Comparison of ENCODE assay signal across 8 cellular contexts in genomic region chr4:93791570-93792195, GRCh38. TPM values are rescaled to one million over a fixed set of nuclear protein-coding genes. Genes with fewer than 3 reads are reported as not detected.
DNase-seq lines count a peak whose midpoint lies in the region; ATAC-seq and TF ChIP-seq lines count a peak whose summit lies in the region.

No MANE protein-coding gene starts in this region.

- no peaks in the 10 kb centered on the region for H3K27me3 ChIP-seq in Caco-2 (replicated peaks; ENCODE audit: control insufficient read depth, insufficient read depth, low read length)
- peaks cover 0 to 4% (median 0%) of the 10 kb centered on the region in 9 donors for H3K27me3 ChIP-seq in heart left ventricle
- H3K27me3 ChIP-seq in CD8-positive, alpha-beta memory T cell (ENCODE audit: insufficient read depth, low read length, poor library complexity, severe bottlenecking), result no peaks in the 10 kb centered on the region

- peak; percentile 79 for ATAC-seq in GM18861 (IDR thresholded peaks at IDR 0.05; ENCODE audit: unreplicated experiment)
- peak; percentile 77 for ATAC-seq in HG03039 (IDR thresholded peaks at IDR 0.05; ENCODE audit: unreplicated experiment)
- no peak for ATAC-seq in activated CD8-positive, alpha-beta T cell treated with anti-CD3 and anti-CD28 coated beads for 36 hours
- ATAC-seq in heart left ventricle, result peak in 3 of 4 donors; percentile 30 to 68 (median 56)

- no peaks in the 10 kb centered on the region for H3K9me3 Mint-ChIP-seq in Caco-2 (ENCODE audit: unreplicated experiment)
- no peaks in the 10 kb centered on the region for H3K9me3 Mint-ChIP-seq in activated CD8-positive, alpha-beta T cell treated with anti-CD3 and anti-CD28 coated beads for 36 hours
- peaks cover 0 to 3% (median 0%) of the 10 kb centered on the region in 5 donors for H3K9me3 Mint-ChIP-seq in CD8-positive, alpha-beta memory T cell

- no peaks in the 10 kb centered on the region for H3K4me1 Mint-ChIP-seq in Caco-2 (ENCODE audit: low read depth, unreplicated experiment)
- no peaks in the 10 kb centered on the region for H3K4me1 Mint-ChIP-seq in activated CD8-positive, alpha-beta T cell treated with anti-CD3 and anti-CD28 coated beads for 36 hours (ENCODE audit: low read depth)
- H3K4me1 Mint-ChIP-seq in CD8-positive, alpha-beta memory T cell, result no peaks in the 10 kb centered on the region

- intact Hi-C loops in Caco-2 (cut with micrococcal nuclease; ENCODE audit: unreplicated experiment), result loop anchor here (1.0 to 10.0 kb wide), 4 partner anchors 105 to 603 kb away; no protein-coding TSS in a partner anchor
- intact Hi-C loops in activated CD8-positive, alpha-beta T cell treated with anti-CD3 and anti-CD28 coated beads for 36 hours (cut with micrococcal nuclease), result loop anchor here (5.0 to 10.0 kb wide), 2 partner anchors 341 to 603 kb away; no protein-coding TSS in a partner anchor
- intact Hi-C loops in heart left ventricle (cut with DNase I), result loop anchor here (2.0 to 10.0 kb wide), 8 partner anchors 331 to 603 kb away; no protein-coding TSS in a partner anchor

- H3K36me3 ChIP-seq in Caco-2 (ENCODE audit: control insufficient read depth, insufficient read depth, low read length) (no peaks in the 10 kb centered on the region), heart left ventricle (no peaks in the 10 kb centered on the region)
- H3K36me3 ChIP-seq in CD8-positive, alpha-beta memory T cell (ENCODE audit: insufficient read depth, low read length), result no peaks in the 10 kb centered on the region

- H3K27me3 Mint-ChIP-seq in Caco-2 (ENCODE audit: insufficient read depth, unreplicated experiment), result peaks cover 5% of the 10 kb centered on the region
- H3K27me3 Mint-ChIP-seq in activated CD8-positive, alpha-beta T cell treated with anti-CD3 and anti-CD28 coated beads for 36 hours, result no peaks in the 10 kb centered on the region
- no peaks in the 10 kb centered on the region for H3K27me3 Mint-ChIP-seq in CD8-positive, alpha-beta memory T cell

- WGBS in heart left ventricle, 4 donors, result 1 to 2% (median 1%) methylated on average over 3 of the region's 3 CpGs

- H3K36me3 Mint-ChIP-seq in Caco-2 (ENCODE audit: insufficient read depth, unreplicated experiment), result no peaks in the 10 kb centered on the region
- no peaks in the 10 kb centered on the region for H3K36me3 Mint-ChIP-seq in activated CD8-positive, alpha-beta T cell treated with anti-CD3 and anti-CD28 coated beads for 36 hours (ENCODE audit: low read depth)
- H3K36me3 Mint-ChIP-seq in CD8-positive, alpha-beta memory T cell, result no peaks in the 10 kb centered on the region

- H3K4me3 Mint-ChIP-seq in Caco-2 (ENCODE audit: unreplicated experiment), result no peak overlapping the region
- no peak overlapping the region for H3K4me3 Mint-ChIP-seq in activated CD8-positive, alpha-beta T cell treated with anti-CD3 and anti-CD28 coated beads for 36 hours
- no peak overlapping the region for H3K4me3 Mint-ChIP-seq in CD8-positive, alpha-beta memory T cell

- H3K4me1 ChIP-seq in Caco-2 (no peaks in the 10 kb centered on the region), heart left ventricle (no peaks in the 10 kb centered on the region)
- H3K4me1 ChIP-seq in CD8-positive, alpha-beta memory T cell (ENCODE audit: insufficient read depth, low read length), result no peaks in the 10 kb centered on the region

- BruUV-seq in Caco-2 (replicated peaks; lab: Mats Ljungman, UMichigan), result no TSS peak

- TF ChIP-seq POLR2A in heart left ventricle (IDR thresholded peaks at IDR 0.05), result no peak

- peak; percentile 75 to 80 for TF ChIP-seq CTCF in Caco-2 (IDR thresholded peaks at IDR 0.05; ENCODE audit: insufficient read depth in 1 of 2, low read depth in 1 of 2, low read length in 1 of 2, severe bottlenecking in 1 of 2, unreplicated experiment in 1 of 2)
- peak; percentile 75 for TF ChIP-seq CTCF in activated CD8-positive, alpha-beta T cell treated with anti-CD3 and anti-CD28 coated beads for 36 hours (IDR thresholded peaks at IDR 0.05)
- peak; percentile 50 to 82 (median 74) for TF ChIP-seq CTCF in heart left ventricle (IDR thresholded peaks at IDR 0.05)

- H3K4me3 ChIP-seq in Caco-2 (ENCODE audit: low read depth, low read length) (no peak overlapping the region), heart left ventricle (no peak overlapping the region)
- no peak overlapping the region for H3K4me3 ChIP-seq in CD8-positive, alpha-beta memory T cell (ENCODE audit: low read length)

- no peak overlapping the region for H3K27ac ChIP-seq in heart left ventricle
- H3K27ac ChIP-seq in CD8-positive, alpha-beta memory T cell (ENCODE audit: low read depth, low read length), result no peak overlapping the region

- CTCF ChIA-PET in Caco-2 (lab: Charles Lee), result interaction anchor here (1.2 kb wide), 1 partner anchor 335 kb away, joined by 3 read pairs; no protein-coding TSS in a partner anchor
- CTCF ChIA-PET in activated CD8-positive, alpha-beta T cell treated with anti-CD3 and anti-CD28 coated beads for 36 hours (lab: Charles Lee), result interaction anchor here (1.3 kb wide), 1 partner anchor 335 kb away, joined by 3 read pairs; no protein-coding TSS in a partner anchor
- CTCF ChIA-PET in CD8-positive, alpha-beta memory T cell (lab: Charles Lee), result no interaction called here

- peak; percentile 44 to 57 for DNase-seq in Caco-2
- DNase-seq in NCI-H2171 treated with DMSO at 0.1 percent for 48 hours (lab: John Stamatoyannopoulos, UW), result peak; percentile 66
- DNase-seq in activated CD8-positive, alpha-beta T cell treated with anti-CD3 and anti-CD28 coated beads for 36 hours, result peak; percentile 53
- peak in 1 of 5 donors; percentile 18 for DNase-seq in heart left ventricle
- peak; percentile 49 for DNase-seq in retina
- DNase-seq in CD8-positive, alpha-beta memory T cell, result no peak

- H3K9me3 ChIP-seq in Caco-2 (no peaks in the 10 kb centered on the region), heart left ventricle (no peaks in the 10 kb centered on the region)
- H3K9me3 ChIP-seq in CD8-positive, alpha-beta memory T cell (ENCODE audit: low read length), result no peaks in the 10 kb centered on the region

- POLR2A ChIA-PET in Caco-2 (lab: Charles Lee), result no interaction called here
- POLR2A ChIA-PET in activated CD8-positive, alpha-beta T cell treated with anti-CD3 and anti-CD28 coated beads for 36 hours (lab: Charles Lee), result interaction anchor here (0.9 kb wide), 1 partner anchor 388 kb away, joined by 4 read pairs; no protein-coding TSS in a partner anchor
- POLR2A ChIA-PET in CD8-positive, alpha-beta memory T cell (lab: Charles Lee), result no interaction called here

- no peak overlapping the region for H3K27ac Mint-ChIP-seq in Caco-2 (ENCODE audit: unreplicated experiment)
- no peak overlapping the region for H3K27ac Mint-ChIP-seq in activated CD8-positive, alpha-beta T cell treated with anti-CD3 and anti-CD28 coated beads for 36 hours
- no peak overlapping the region for H3K27ac Mint-ChIP-seq in CD8-positive, alpha-beta memory T cell

RNA-seq across cellular contexts. Expression of gene ATOH1, which starts 36.9 kb away (rescaled TPM):
- total RNA-seq in Caco-2 (2022) (not detected in 2 replicates), heart left ventricle (not detected)
- total RNA-seq in activated CD8-positive, alpha-beta T cell treated with anti-CD3 and anti-CD28 coated beads for 36 hours, result not detected
- polyA plus RNA-seq in heart left ventricle, result not detected
- total RNA-seq in CD8-positive, alpha-beta memory T cell, result not detected
- not detected for polyA plus RNA-seq in CD8-positive, alpha-beta memory T cell

Comparison
In these comparisons a context has a peak if more than half of its experiments do, and no peak if none do; other contexts are left out.
1. DNase-seq: peak in Caco-2 (2 of 2), NCI-H2171 treated with DMSO at 0.1 percent for 48 hours (single experiment), activated CD8-positive, alpha-beta T cell treated with anti-CD3 and anti-CD28 coated beads for 36 hours (single experiment) and retina (single experiment); none in CD8-positive, alpha-beta memory T cell (0 of 5).
2. Peak in every context shown above with its lines, with median percentiles within 50 percentile points of each other: CTCF ChIP-seq.